1 cellular context compared by ENCODE assay signal in genomic region chr2:20613342-20613916, GRCh38.
TF ChIP-seq lines count a peak whose summit lies in the region.

No MANE protein-coding gene starts in this region.

TF ChIP-seq in WTC11, 78 proteins besides CTCF, POLR2A, EP300 and RAD21 (continued from another document):
- no peak for TF ChIP-seq ZNF281 (CRISPR knock-in tag; IDR thresholded peaks at IDR 0.05)
- TF ChIP-seq RORB (CRISPR knock-in tag; IDR thresholded peaks at IDR 0.05), result no peak
- no peak for TF ChIP-seq NFATC4 (CRISPR knock-in tag; IDR thresholded peaks at IDR 0.05)
- no peak for TF ChIP-seq TCF7 (CRISPR knock-in tag; IDR thresholded peaks at IDR 0.05; ENCODE audit: low read depth)
- TF ChIP-seq ZBTB43 (CRISPR knock-in tag; IDR thresholded peaks at IDR 0.05), result no peak
- no peak for TF ChIP-seq ZNF317 (CRISPR knock-in tag; IDR thresholded peaks at IDR 0.05; ENCODE audit: borderline replicate concordance, low read depth)
- TF ChIP-seq ATF6 (CRISPR knock-in tag; IDR thresholded peaks at IDR 0.05), result no peak
- no peak for TF ChIP-seq TEAD4 (CRISPR knock-in tag; IDR thresholded peaks at IDR 0.05)
- TF ChIP-seq ARID4B (CRISPR knock-in tag; IDR thresholded peaks at IDR 0.05; ENCODE audit: borderline replicate concordance), result no peak
- no peak for TF ChIP-seq MLX (CRISPR knock-in tag; IDR thresholded peaks at IDR 0.05)
- no peak for TF ChIP-seq ZNF425 (CRISPR knock-in tag; conservative IDR thresholded peaks at IDR 0.05)
